Comparison of ENCODE assay signal across 2 cellular contexts in genomic region chr11:90908074-90908473, GRCh38.
TF ChIP-seq lines count a peak whose summit lies in the region.

No MANE protein-coding gene starts in this region.

TF ChIP-seq in SK-N-SH, 30 proteins besides CTCF, POLR2A, EP300 and RAD21 (continued from another document):
- TF ChIP-seq ZBTB33 (IDR thresholded peaks at IDR 0.05; ENCODE audit: borderline replicate concordance, low read depth) (no peak), RXRA (IDR thresholded peaks at IDR 0.05; ENCODE audit: borderline replicate concordance, low read depth) (no peak), NRF1 (IDR thresholded peaks at IDR 0.05; ENCODE audit: low read depth, low read length) (no peak), REST (IDR thresholded peaks at IDR 0.05; ENCODE audit: low read depth, low read length) (no peak)

TF ChIP-seq in SK-N-SH treated with all-trans-retinoic acid at 6 μM for 48 hours, 23 proteins besides CTCF, POLR2A, EP300 and RAD21 (continued from another document):
- TF ChIP-seq CREB5 (CRISPR knock-in tag; IDR thresholded peaks at IDR 0.05; ENCODE audit: low read depth) (no peak), ARNTL (CRISPR knock-in tag; IDR thresholded peaks at IDR 0.05; ENCODE audit: borderline replicate concordance, low read depth) (no peak), OSR1 (CRISPR knock-in tag; IDR thresholded peaks at IDR 0.05) (no peak), ZNF565 (CRISPR knock-in tag; conservative IDR thresholded peaks at IDR 0.05; ENCODE audit: low read depth) (no peak), TCF4 (CRISPR knock-in tag; IDR thresholded peaks at IDR 0.05; ENCODE audit: borderline replicate concordance) (no peak)
